Comparison of ENCODE assay signal across 1 cellular context in genomic region chr12:6542209-6543009, GRCh38.
TF ChIP-seq lines count a peak whose summit lies in the region.

No MANE protein-coding gene starts in this region.

TF ChIP-seq in HepG2, 621 proteins besides CTCF, POLR2A, EP300 and RAD21 (continued from another document and continues in another):
- no peak for TF ChIP-seq HNF1A (IDR thresholded peaks at IDR 0.05; ENCODE audit: low read depth)
- no peak for TF ChIP-seq HNF1A (CRISPR knock-in tag; IDR thresholded peaks at IDR 0.05; ENCODE audit: borderline replicate concordance)
- peak; percentile 73; the same call in 1 of the 2 replicates for TF ChIP-seq KDM3A (CRISPR knock-in tag; IDR thresholded peaks at IDR 0.05; ENCODE audit: low read depth)
- TF ChIP-seq SOX6 (IDR thresholded peaks at IDR 0.05) = no peak
- peak; percentile 95 for TF ChIP-seq SOX6 (CRISPR knock-in tag; IDR thresholded peaks at IDR 0.05)
- TF ChIP-seq, protein P1, sequence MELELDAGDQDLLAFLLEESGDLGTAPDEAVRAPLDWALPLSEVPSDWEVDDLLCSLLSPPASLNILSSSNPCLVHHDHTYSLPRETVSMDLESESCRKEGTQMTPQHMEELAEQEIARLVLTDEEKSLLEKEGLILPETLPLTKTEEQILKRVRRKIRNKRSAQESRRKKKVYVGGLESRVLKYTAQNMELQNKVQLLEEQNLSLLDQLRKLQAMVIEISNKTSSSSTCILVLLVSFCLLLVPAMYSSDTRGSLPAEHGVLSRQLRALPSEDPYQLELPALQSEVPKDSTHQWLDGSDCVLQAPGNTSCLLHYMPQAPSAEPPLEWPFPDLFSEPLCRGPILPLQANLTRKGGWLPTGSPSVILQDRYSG (CRISPR knock-in tag; IDR thresholded peaks at IDR 0.05) = peak; percentile 74; the same call in 1 of the 2 replicates
- no peak for TF ChIP-seq CENPBD1 (CRISPR knock-in tag; IDR thresholded peaks at IDR 0.05; ENCODE audit: borderline replicate concordance, low read depth)
- TF ChIP-seq, protein P2, sequence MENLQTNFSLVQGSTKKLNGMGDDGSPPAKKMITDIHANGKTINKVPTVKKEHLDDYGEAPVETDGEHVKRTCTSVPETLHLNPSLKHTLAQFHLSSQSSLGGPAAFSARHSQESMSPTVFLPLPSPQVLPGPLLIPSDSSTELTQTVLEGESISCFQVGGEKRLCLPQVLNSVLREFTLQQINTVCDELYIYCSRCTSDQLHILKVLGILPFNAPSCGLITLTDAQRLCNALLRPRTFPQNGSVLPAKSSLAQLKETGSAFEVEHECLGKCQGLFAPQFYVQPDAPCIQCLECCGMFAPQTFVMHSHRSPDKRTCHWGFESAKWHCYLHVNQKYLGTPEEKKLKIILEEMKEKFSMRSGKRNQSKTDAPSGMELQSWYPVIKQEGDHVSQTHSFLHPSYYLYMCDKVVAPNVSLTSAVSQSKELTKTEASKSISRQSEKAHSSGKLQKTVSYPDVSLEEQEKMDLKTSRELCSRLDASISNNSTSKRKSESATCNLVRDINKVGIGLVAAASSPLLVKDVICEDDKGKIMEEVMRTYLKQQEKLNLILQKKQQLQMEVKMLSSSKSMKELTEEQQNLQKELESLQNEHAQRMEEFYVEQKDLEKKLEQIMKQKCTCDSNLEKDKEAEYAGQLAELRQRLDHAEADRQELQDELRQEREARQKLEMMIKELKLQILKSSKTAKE (CRISPR knock-in tag; IDR thresholded peaks at IDR 0.05; ENCODE audit: borderline replicate concordance) = no peak
- no peak for TF ChIP-seq CENPX (CRISPR knock-in tag; IDR thresholded peaks at IDR 0.05)
- TF ChIP-seq ATRX (CRISPR knock-in tag; IDR thresholded peaks at IDR 0.05; ENCODE audit: borderline replicate concordance) = no peak
- no peak for TF ChIP-seq ZNF713 (CRISPR knock-in tag; IDR thresholded peaks at IDR 0.05)
- peak in 1 of 2 experiments; percentile 41; a peak in 1 of 4 replicates for TF ChIP-seq KLF16 (CRISPR knock-in tag; IDR thresholded peaks at IDR 0.05)
- TF ChIP-seq ZBTB20 (CRISPR knock-in tag; IDR thresholded peaks at IDR 0.05; ENCODE audit: borderline replicate concordance, low read depth) = no peak
- TF ChIP-seq HDAC2 (CRISPR knock-in tag; IDR thresholded peaks at IDR 0.05) = peak; percentile 74
- TF ChIP-seq KDM1A (CRISPR knock-in tag; IDR thresholded peaks at IDR 0.05) = peak; percentile 86
- no peak for TF ChIP-seq CEBPZ (IDR thresholded peaks at IDR 0.05; ENCODE audit: low read length)
- no peak for TF ChIP-seq SMARCC2 (IDR thresholded peaks at IDR 0.05)
- TF ChIP-seq ZBTB7B (CRISPR knock-in tag; IDR thresholded peaks at IDR 0.05) = 0 out of 2 replicates have a peak, but pooled peaks have one; percentile 42
- peak; percentile 59; the same call in 1 of the 2 replicates for TF ChIP-seq RCOR2 (CRISPR knock-in tag; IDR thresholded peaks at IDR 0.05)
- no peak for TF ChIP-seq SNRNP70 (IDR thresholded peaks at IDR 0.05; ENCODE audit: low read depth, low read length)
- peak; percentile 96 for TF ChIP-seq HNF4G (IDR thresholded peaks at IDR 0.05; ENCODE audit: borderline replicate concordance, low read depth, low read length)
- TF ChIP-seq HNF4G (CRISPR knock-in tag; IDR thresholded peaks at IDR 0.05; ENCODE audit: borderline replicate concordance, low read depth) = peak; percentile 98
- TF ChIP-seq, protein P3, sequence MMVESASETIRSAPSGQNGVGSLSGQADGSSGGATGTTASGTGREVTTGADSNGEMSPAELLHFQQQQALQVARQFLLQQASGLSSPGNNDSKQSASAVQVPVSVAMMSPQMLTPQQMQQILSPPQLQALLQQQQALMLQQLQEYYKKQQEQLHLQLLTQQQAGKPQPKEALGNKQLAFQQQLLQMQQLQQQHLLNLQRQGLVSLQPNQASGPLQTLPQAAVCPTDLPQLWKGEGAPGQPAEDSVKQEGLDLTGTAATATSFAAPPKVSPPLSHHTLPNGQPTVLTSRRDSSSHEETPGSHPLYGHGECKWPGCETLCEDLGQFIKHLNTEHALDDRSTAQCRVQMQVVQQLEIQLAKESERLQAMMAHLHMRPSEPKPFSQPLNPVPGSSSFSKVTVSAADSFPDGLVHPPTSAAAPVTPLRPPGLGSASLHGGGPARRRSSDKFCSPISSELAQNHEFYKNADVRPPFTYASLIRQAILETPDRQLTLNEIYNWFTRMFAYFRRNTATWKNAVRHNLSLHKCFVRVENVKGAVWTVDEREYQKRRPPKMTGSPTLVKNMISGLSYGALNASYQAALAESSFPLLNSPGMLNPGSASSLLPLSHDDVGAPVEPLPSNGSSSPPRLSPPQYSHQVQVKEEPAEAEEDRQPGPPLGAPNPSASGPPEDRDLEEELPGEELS (CRISPR knock-in tag; IDR thresholded peaks at IDR 0.05) = peak; percentile 54
- TF ChIP-seq SIX4 (CRISPR knock-in tag; IDR thresholded peaks at IDR 0.05) = peak; percentile 59; the same call in 1 of the 2 replicates
- TF ChIP-seq SUZ12 (IDR thresholded peaks at IDR 0.05; ENCODE audit: low read depth, low read length) = no peak
- TF ChIP-seq ZNF788 (CRISPR knock-in tag; IDR thresholded peaks at IDR 0.05; ENCODE audit: borderline replicate concordance) = 0 out of 2 replicates have a peak, but pooled peaks have one; percentile 20
- peak; percentile 97 for TF ChIP-seq ZNF317 (CRISPR knock-in tag; IDR thresholded peaks at IDR 0.05)
- no peak; the same call in 1 of the 2 replicates for TF ChIP-seq ZC3H13 (CRISPR knock-in tag; IDR thresholded peaks at IDR 0.05)
- TF ChIP-seq PHF21A (CRISPR knock-in tag; IDR thresholded peaks at IDR 0.05) = peak; percentile 86
- no peak for TF ChIP-seq MTA3 (CRISPR knock-in tag; IDR thresholded peaks at IDR 0.05)
- no peak for TF ChIP-seq ZSCAN21 (CRISPR knock-in tag; IDR thresholded peaks at IDR 0.05; ENCODE audit: borderline replicate concordance)
- TF ChIP-seq, protein P4, sequence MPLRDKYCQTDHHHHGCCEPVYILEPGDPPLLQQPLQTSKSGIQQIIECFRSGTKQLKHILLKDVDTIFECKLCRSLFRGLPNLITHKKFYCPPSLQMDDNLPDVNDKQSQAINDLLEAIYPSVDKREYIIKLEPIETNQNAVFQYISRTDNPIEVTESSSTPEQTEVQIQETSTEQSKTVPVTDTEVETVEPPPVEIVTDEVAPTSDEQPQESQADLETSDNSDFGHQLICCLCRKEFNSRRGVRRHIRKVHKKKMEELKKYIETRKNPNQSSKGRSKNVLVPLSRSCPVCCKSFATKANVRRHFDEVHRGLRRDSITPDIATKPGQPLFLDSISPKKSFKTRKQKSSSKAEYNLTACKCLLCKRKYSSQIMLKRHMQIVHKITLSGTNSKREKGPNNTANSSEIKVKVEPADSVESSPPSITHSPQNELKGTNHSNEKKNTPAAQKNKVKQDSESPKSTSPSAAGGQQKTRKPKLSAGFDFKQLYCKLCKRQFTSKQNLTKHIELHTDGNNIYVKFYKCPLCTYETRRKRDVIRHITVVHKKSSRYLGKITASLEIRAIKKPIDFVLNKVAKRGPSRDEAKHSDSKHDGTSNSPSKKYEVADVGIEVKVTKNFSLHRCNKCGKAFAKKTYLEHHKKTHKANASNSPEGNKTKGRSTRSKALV (CRISPR knock-in tag; IDR thresholded peaks at IDR 0.05) = peak; percentile 85; the same call in 1 of the 2 replicates
- no peak for TF ChIP-seq SETDB1 (CRISPR knock-in tag; IDR thresholded peaks at IDR 0.05; ENCODE audit: borderline replicate concordance)
- no peak for TF ChIP-seq MYNN (CRISPR knock-in tag; IDR thresholded peaks at IDR 0.05; ENCODE audit: low read depth)
- TF ChIP-seq ZNF292 (CRISPR knock-in tag; IDR thresholded peaks at IDR 0.05; ENCODE audit: borderline replicate concordance, low read depth) = peak; percentile 54; the same call in 1 of the 2 replicates
- TF ChIP-seq MEF2D (CRISPR knock-in tag; IDR thresholded peaks at IDR 0.05) = peak; percentile 52; the same call in 1 of the 2 replicates
- 0 out of 2 replicates have a peak, but pooled peaks have one; percentile 38 for TF ChIP-seq CHD2 (IDR thresholded peaks at IDR 0.05; ENCODE audit: low read depth, low read length)
